ENCODE assay signal across 25 cellular contexts in genomic region chr21:14911351-14911750, GRCh38.
DNase-seq lines count a peak whose midpoint lies in the region; ATAC-seq, FAIRE-seq and TF ChIP-seq lines count a peak whose summit lies in the region.
"Had no signal": no experiment of that assay in that cellular context is flagged by ENCODE, and none has a peak within 500 bp of the region (broad histone marks: within the 10 kb centered on the region; RNA-seq: fewer than 3 reads in every experiment).

No MANE protein-coding gene starts in this region.

- H2AK5ac ChIP-seq in trophoblast cell (ENCODE audit: low read length): peak overlapping the region; percentile 13

- peak overlapping the region; percentile 50 for H4K12ac ChIP-seq in trophoblast cell (ENCODE audit: low read depth, low read length)

- no peak for FAIRE-seq in RCC 7860 (lab: Jason Lieb, UNC)
- FAIRE-seq: A549, HepG2, K562 had no signal

- H3K27me3 Mint-ChIP-seq in naive thymus-derived CD4-positive, alpha-beta T cell: peaks cover 0 to 10% (median 0%) of the 10 kb centered on the region in 5 donors
- H3K27me3 Mint-ChIP-seq: B cell had no signal

- no peaks in the 10 kb centered on the region for H4K20me1 ChIP-seq in HCT116 (ENCODE audit: insufficient read depth)

- no peak overlapping the region for H3K4me3 ChIP-seq in HCT116 (replicated peaks in 1 of 2; ENCODE audit: low read depth in 1 of 2, low read length in 2 of 2)
- H3K4me3 ChIP-seq in trophoblast cell (ENCODE audit: low read depth, low read length): no peak overlapping the region
- H3K4me3 ChIP-seq in naive thymus-derived CD4-positive, alpha-beta T cell (ENCODE audit: low read length): no peak overlapping the region
- H3K4me3 ChIP-seq: A549, K562, SK-N-MC had no signal

- no peak overlapping the region for H3K4ac ChIP-seq in trophoblast cell (ENCODE audit: low read depth, low read length)

- no peak overlapping the region for H3K4me3 Mint-ChIP-seq in naive thymus-derived CD4-positive, alpha-beta T cell
- H3K4me3 Mint-ChIP-seq: B cell, CD14-positive monocyte had no signal

- no peak for TF ChIP-seq RAD21 in HCT116 (IDR thresholded peaks at IDR 0.05; ENCODE audit: low read depth)

- H3K36me3 Mint-ChIP-seq in naive thymus-derived CD4-positive, alpha-beta T cell: no peaks in the 10 kb centered on the region
- H3K36me3 Mint-ChIP-seq: CD14-positive monocyte had no signal

- peak overlapping the region; percentile 8 for H4K8ac ChIP-seq in trophoblast cell (ENCODE audit: low read depth, low read length)

- peak overlapping the region; percentile 74 for H3K18ac ChIP-seq in trophoblast cell (ENCODE audit: low read length)

- H3K4me1 ChIP-seq in HCT116 (ENCODE audit: control insufficient read depth in 1 of 2, insufficient read depth in 2 of 2, low read length in 2 of 2) (peaks cover 0 to 6% of the 10 kb centered on the region in 2 experiments; a peak in 2 of 4 replicates), foreskin keratinocyte (no peaks in the 10 kb centered on the region), trophoblast cell (ENCODE audit: control insufficient read depth in 1 of 2, insufficient read depth in 2 of 2, low read length in 2 of 2) (peaks cover 18 to 21% of the 10 kb centered on the region in 2 experiments)
- no peaks in the 10 kb centered on the region for H3K4me1 ChIP-seq in naive thymus-derived CD4-positive, alpha-beta T cell (ENCODE audit: control insufficient read depth in 2 of 2, insufficient read depth in 2 of 2, low read length in 2 of 2)
- H3K4me1 ChIP-seq: A549 had no signal

- CTCF ChIA-PET in HCT116 (lab: Charles Lee): no interaction called here
- CTCF ChIA-PET in naive thymus-derived CD4-positive, alpha-beta T cell (lab: Charles Lee): no interaction called here

- intact Hi-C loops in HCT116 (cut with micrococcal nuclease): no loop called here
- intact Hi-C loops in naive thymus-derived CD4-positive, alpha-beta T cell (cut with micrococcal nuclease): no loop called here

- RAD21 ChIA-PET in HCT116 (lab: Charles Lee; ENCODE audit: low non-redundant PET in 1 of 2, low total read pairs in 2 of 2, uncharacterized antibody in 2 of 2, unreplicated experiment in 2 of 2): no interaction called here

- peak overlapping the region; percentile 42 for H3K14ac ChIP-seq in trophoblast cell (ENCODE audit: low read length)

- peaks cover 0 to 8% of the 10 kb centered on the region in 2 experiments; a peak in 2 of 4 replicates for H3K9me3 ChIP-seq in HCT116 (ENCODE audit: control insufficient read depth in 1 of 2, insufficient read depth in 1 of 2, low read depth in 1 of 2, low read length in 2 of 2)
- peaks cover 2% of the 10 kb centered on the region for H3K9me3 ChIP-seq in trophoblast cell (ENCODE audit: insufficient read depth, low read depth, low read length)
- H3K9me3 ChIP-seq in naive thymus-derived CD4-positive, alpha-beta T cell (ENCODE audit: control insufficient read depth in 2 of 3, low read length in 3 of 3): no peaks in the 10 kb centered on the region
- H3K9me3 ChIP-seq: A549 had no signal

- peak overlapping the region; percentile 55 for H2BK12ac ChIP-seq in trophoblast cell (ENCODE audit: low read length)

- H2AFZ ChIP-seq in HCT116 (ENCODE audit: low read depth, low read length, poor library complexity, severe bottlenecking) (no peak overlapping the region), trophoblast cell (ENCODE audit: insufficient read depth, low read length, poor library complexity) (no peak overlapping the region)

- H2BK5ac ChIP-seq in trophoblast cell (ENCODE audit: low read depth, low read length, poor library complexity): peak overlapping the region; percentile 32

- H3K79me2 ChIP-seq in HCT116 (ENCODE audit: insufficient read depth, low read length) (no peaks in the 10 kb centered on the region), trophoblast cell (ENCODE audit: control insufficient read depth, insufficient read depth, low read length, poor library complexity) (peaks cover 2% of the 10 kb centered on the region)

- TF ChIP-seq POLR2A in HCT116 (IDR thresholded peaks at IDR 0.05; ENCODE audit: borderline replicate concordance, extremely low read depth, insufficient read depth, insufficient read length): no peak

- H3K36me3 ChIP-seq in HCT116 (ENCODE audit: control insufficient read depth in 1 of 2, insufficient read depth in 2 of 2, low read length in 2 of 2) (no peaks in the 10 kb centered on the region), trophoblast cell (ENCODE audit: control insufficient read depth in 1 of 2, insufficient read depth in 2 of 2, low read length in 2 of 2) (no peaks in the 10 kb centered on the region)
- H3K36me3 ChIP-seq in naive thymus-derived CD4-positive, alpha-beta T cell (ENCODE audit: control insufficient read depth in 2 of 3, insufficient read depth in 3 of 3, low read length in 3 of 3): no peaks in the 10 kb centered on the region

- no peak overlapping the region for H3K23ac ChIP-seq in trophoblast cell (ENCODE audit: low read length)

- H3K27ac ChIP-seq in HCT116 (ENCODE audit: low read depth, low read length) (no peak overlapping the region), foreskin keratinocyte (no peak overlapping the region), trophoblast cell (ENCODE audit: low read depth, low read length) (peak overlapping the region; percentile 41)
- no peak overlapping the region for H3K27ac ChIP-seq in naive thymus-derived CD4-positive, alpha-beta T cell (ENCODE audit: low read depth, low read length)
- H3K27ac ChIP-seq: A549, SK-N-MC had no signal

- TF ChIP-seq CTCF in HCT116 (IDR thresholded peaks at IDR 0.05 in 2 of 3, conservative IDR thresholded peaks at IDR 0.05 in 1 of 3; ENCODE audit: borderline replicate concordance in 1 of 3, insufficient read depth in 1 of 3, low read depth in 2 of 3, low read length in 2 of 3) (no peak), foreskin keratinocyte (conservative IDR thresholded peaks at IDR 0.05) (no peak)

- no peak overlapping the region for H3K27ac Mint-ChIP-seq in naive thymus-derived CD4-positive, alpha-beta T cell
- H3K27ac Mint-ChIP-seq: B cell had no signal

- H3K4me2 ChIP-seq in HCT116 (ENCODE audit: low read length) (no peak overlapping the region), trophoblast cell (ENCODE audit: low read length) (no peak overlapping the region)
- H3K4me2 ChIP-seq: A549 had no signal

- H4K91ac ChIP-seq in trophoblast cell (ENCODE audit: low read depth, low read length): peak overlapping the region; percentile 63

- H3K4me1 Mint-ChIP-seq in naive thymus-derived CD4-positive, alpha-beta T cell: no peaks in the 10 kb centered on the region
- H3K4me1 Mint-ChIP-seq: B cell, CD14-positive monocyte had no signal

- DNase-seq in HCT116 (ENCODE audit: low read depth, low spot score) (no peak), RCC 7860 (ENCODE audit: low spot score) (peak; percentile 50), foreskin keratinocyte (peak; percentile 43 to 55), trophoblast cell (peak; percentile 86 to 87), anterior cingulate cortex (lab: John Stamatoyannopoulos, UW) (no peak)
- DNase-seq in naive thymus-derived CD4-positive, alpha-beta T cell: no peak
- no peak for DNase-seq in activated CD4-positive, alpha-beta T cell treated with anti-CD3 and anti-CD28 coated beads for 4 hours
- DNase-seq: DMS79, H7, NCI-H1105, NCI-H146, NCI-H2029, NCI-H345, NCI-H524, NCI-H82, OCI-M1, RPMI8226, SHP77 treated with DMSO at 0.1 percent for 48 hours had no signal

- H3K9ac ChIP-seq in HCT116 (ENCODE audit: low read length) (no peak overlapping the region), trophoblast cell (ENCODE audit: low read length) (no peak overlapping the region)

- H3K79me1 ChIP-seq in trophoblast cell (ENCODE audit: low read length): peaks cover 16% of the 10 kb centered on the region

- H2BK120ac ChIP-seq in trophoblast cell (ENCODE audit: insufficient read depth, low read length, poor library complexity): peak overlapping the region; percentile 52

- H3K9me3 Mint-ChIP-seq in naive thymus-derived CD4-positive, alpha-beta T cell: no peaks in the 10 kb centered on the region

- no peaks in the 10 kb centered on the region for H3K9me2 ChIP-seq in HCT116 (ENCODE audit: insufficient read depth)

- peak; percentile 44; the same call in 1 of the 2 replicates for ATAC-seq in HCT116
- peak; percentile 68 for ATAC-seq in foreskin keratinocyte
- ATAC-seq in GM18861 (IDR thresholded peaks at IDR 0.05; ENCODE audit: unreplicated experiment): no peak
- no peak for ATAC-seq in naive thymus-derived CD4-positive, alpha-beta T cell
- ATAC-seq: A549, HepG2, K562 had no signal

- H3K27me3 ChIP-seq in HCT116 (ENCODE audit: insufficient read depth, low read length) (no peaks in the 10 kb centered on the region), foreskin keratinocyte (no peaks in the 10 kb centered on the region), trophoblast cell (ENCODE audit: insufficient read depth, low read length) (no peaks in the 10 kb centered on the region)
- H3K27me3 ChIP-seq in naive thymus-derived CD4-positive, alpha-beta T cell (ENCODE audit: control insufficient read depth in 2 of 2, insufficient read depth in 2 of 2, low read length in 2 of 2): no peaks in the 10 kb centered on the region

- POLR2A ChIA-PET in HCT116 (lab: Charles Lee): no interaction called here
- POLR2A ChIA-PET in naive thymus-derived CD4-positive, alpha-beta T cell (lab: Charles Lee): no interaction called here

- BruUV-seq in HCT116 (replicated peaks; lab: Mats Ljungman, UMichigan): no TSS peak

TF ChIP-seq in HCT116, 20 proteins besides CTCF, POLR2A, EP300 and RAD21 (continues in another document):
- no peak for TF ChIP-seq EZH2 (IDR thresholded peaks at IDR 0.05)
- TF ChIP-seq FOSL1 (IDR thresholded peaks at IDR 0.05; ENCODE audit: low read depth): no peak
- TF ChIP-seq CEBPB (IDR thresholded peaks at IDR 0.05; ENCODE audit: low read depth): no peak
- no peak for TF ChIP-seq ZNF274 (IDR thresholded peaks at IDR 0.05; ENCODE audit: low read depth, low read length)
- TF ChIP-seq SIN3A (IDR thresholded peaks at IDR 0.05; ENCODE audit: low read depth): no peak
- no peak for TF ChIP-seq ELF1 (IDR thresholded peaks at IDR 0.05; ENCODE audit: borderline replicate concordance, low read depth)
- TF ChIP-seq ZBTB33 (IDR thresholded peaks at IDR 0.05; ENCODE audit: extremely low read depth, insufficient replicate concordance, low read length): no peak

Comparison
In these comparisons a context has a peak if more than half of its experiments do, and no peak if none do; other contexts are left out.
1. ATAC-seq: peak in HCT116 (single experiment) and foreskin keratinocyte (single experiment); none in GM18861 (single experiment) and naive thymus-derived CD4-positive, alpha-beta T cell (single experiment).
2. DNase-seq: peak in RCC 7860 (single experiment), foreskin keratinocyte (2 of 2) and trophoblast cell (2 of 2); none in HCT116 (single experiment), naive thymus-derived CD4-positive, alpha-beta T cell (0 of 9), anterior cingulate cortex (0 of 58) and activated CD4-positive, alpha-beta T cell treated with anti-CD3 and anti-CD28 coated beads for 4 hours (0 of 2).